8 cellular contexts compared by ENCODE assay signal in the genomic region with DNA sequence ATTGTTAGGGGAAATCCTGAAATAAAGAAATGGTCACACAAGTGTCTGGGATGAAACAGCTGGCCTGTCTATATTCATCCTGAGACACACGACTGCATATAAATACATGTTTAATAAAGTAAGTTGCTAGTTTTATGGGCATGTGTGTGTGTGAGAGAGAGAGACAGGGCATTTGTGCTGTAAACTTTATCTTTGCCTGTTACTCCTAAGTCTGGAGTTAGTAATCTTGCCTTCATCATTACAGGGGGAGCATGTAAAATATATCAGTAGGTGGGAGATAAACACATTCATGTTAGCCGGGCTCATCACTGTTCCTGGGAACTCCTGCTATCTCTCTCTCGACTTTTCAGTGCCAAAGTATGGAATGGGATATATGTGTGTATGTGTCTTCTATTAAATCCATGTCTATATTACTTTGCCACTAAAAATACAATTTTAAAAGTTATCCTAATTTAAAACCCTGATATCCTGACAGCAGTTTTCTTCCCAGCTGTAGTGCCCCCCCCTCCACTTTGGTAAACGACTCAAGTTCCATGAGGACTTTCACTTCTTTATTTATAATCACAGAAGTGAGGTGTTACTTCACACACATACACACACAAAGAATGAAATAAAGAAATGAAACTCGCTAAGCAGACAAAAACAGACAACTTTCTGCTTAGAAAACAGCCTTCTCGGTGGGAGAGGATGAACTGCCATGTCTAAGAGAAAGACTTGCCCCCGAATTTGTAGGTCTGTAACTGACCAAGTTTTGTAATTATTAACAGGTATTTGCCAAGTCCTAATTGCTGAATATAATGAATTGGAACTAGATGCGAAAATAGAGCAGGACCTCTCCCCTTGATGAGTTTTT. TPM values are rescaled to one million over a fixed set of nuclear protein-coding genes. Genes with fewer than 3 reads are reported as not detected.
DNase-seq lines count a peak whose midpoint lies in the region; ATAC-seq, FAIRE-seq and TF ChIP-seq lines count a peak whose summit lies in the region.

No MANE protein-coding gene starts in this region.

- intact Hi-C loops in GM12878 (cut with micrococcal nuclease; ENCODE audit: unreplicated experiment) = loop anchor here (10.0 kb wide), 1 partner anchor 354 kb away; no protein-coding TSS in a partner anchor
- intact Hi-C loops in activated T-helper 1 cell treated with anti-CD3 and anti-CD28 coated beads, Interleukin-12 subunit alpha, Interleukin-12 subunit beta, Interleukin-2, Interleukin-4 antibody, amounts not matched to agents 30 ng/mL and 10 ng/mL and 1 ng/mL, durations not matched to agents 14 hours and 24 hours and 36 hours (cut with micrococcal nuclease) = loop anchor here (1.0 to 5.0 kb wide), 9 partner anchors 34 to 1390 kb away; a partner anchor contains a TSS
- intact Hi-C loops in posterior cingulate gyrus (cut with DNase I) = loop anchor here (5.0 to 10.0 kb wide), 2 partner anchors 92 to 584 kb away; no protein-coding TSS in a partner anchor

- no peak for FAIRE-seq in GM12878 (lab: Jason Lieb, UNC)

- H3K27me3 Mint-ChIP-seq in activated T-helper 1 cell treated with anti-CD3 and anti-CD28 coated beads, Interleukin-12 subunit alpha, Interleukin-12 subunit beta, Interleukin-2, Interleukin-4 antibody, amounts not matched to agents 30 ng/mL and 10 ng/mL and 1 ng/mL, durations not matched to agents 14 hours and 24 hours and 36 hours (ENCODE audit: insufficient read depth) = peaks cover 44% of the 10 kb centered on the region

- H3K79me2 ChIP-seq in GM12878 (ENCODE audit: control insufficient read depth, insufficient read depth, low read length) (no peaks in the 10 kb centered on the region), osteoblast (ENCODE audit: insufficient read depth, low read length) (peaks cover 71% of the 10 kb centered on the region)

- BruUV-seq in GM12878 (replicated peaks; lab: Mats Ljungman, UMichigan) = no TSS peak

- WGBS in GM12878 (ENCODE audit: insufficient coverage, insufficient replicate concordance, low lambda C conversion rate, missing lambda C conversion rate) = under 1% methylated on average over 8 of the region's 8 CpGs

- in situ Hi-C loops in GM12878 (cut with MboI) = no loop called here

- TF ChIP-seq CTCF in GM12878 (IDR thresholded peaks at IDR 0.05 in 2 of 3, conservative IDR thresholded peaks at IDR 0.05 in 1 of 3; ENCODE audit: control insufficient read depth in 2 of 3, extremely low read depth in 1 of 3, insufficient read depth in 1 of 3, low read depth in 3 of 3, low read length in 3 of 3) (no peak), osteoblast (IDR thresholded peaks at IDR 0.05; ENCODE audit: extremely low read depth, low read depth, low read length) (no peak)

- DNase-seq in NCI-H2171 treated with DMSO at 0.1 percent for 48 hours (lab: John Stamatoyannopoulos, UW) (peak; percentile 65), NCI-H2171 (lab: John Stamatoyannopoulos, UW) (no peak), GM12878 (ENCODE audit: low read depth, low spot score) (peak; percentile 41), osteoblast (ENCODE audit: insufficient read length, low spot score, missing footprints) (no peak), posterior cingulate gyrus (no peak)
- DNase-seq in activated CD4-positive, alpha-beta T cell treated with anti-CD3 and anti-CD28 coated beads, Interleukin-2, amount 50 U/mL, for 4 hours = no peak
- DNase-seq in activated T-helper 1 cell treated with anti-CD3 and anti-CD28 coated beads, Interleukin-12 subunit alpha, Interleukin-12 subunit beta, Interleukin-2, Interleukin-4 antibody, amounts not matched to agents 30 ng/mL and 10 ng/mL and 1 ng/mL, durations not matched to agents 14 hours and 24 hours and 36 hours (ENCODE audit: low spot score) = no peak

- H3K27ac ChIP-seq in GM12878 (ENCODE audit: control insufficient read depth, insufficient read depth) (no peak overlapping the region), osteoblast (ENCODE audit: low read depth, low read length) (peak overlapping the region; percentile 94)

- POLR2A ChIA-PET in GM12878 (lab: Charles Lee) = interaction anchor here (0.7 kb wide), 1 partner anchor 433 kb away, joined by 9 read pairs; no protein-coding TSS in a partner anchor

- H3K4me2 ChIP-seq in GM12878 (ENCODE audit: control insufficient read depth, insufficient read depth) = peak overlapping the region; percentile 68
- H3K4me2 ChIP-seq in osteoblast (ENCODE audit: insufficient read depth, low read length) = peak overlapping the region; percentile 100

- H3K4me3 ChIP-seq in GM12878 = peak overlapping the region; percentile 54; the same call in 1 of the 2 replicates
- peak overlapping the region; percentile 95 for H3K4me3 ChIP-seq in osteoblast (ENCODE audit: insufficient read depth, low read length)

- no peak overlapping the region for H3K9ac ChIP-seq in GM12878 (ENCODE audit: control insufficient read depth, insufficient read depth, low read length)

- no peak for TF ChIP-seq RAD21 in GM12878 (IDR thresholded peaks at IDR 0.05; ENCODE audit: insufficient read depth, low read depth, low read length)

- H3K4me1 ChIP-seq in GM12878 (ENCODE audit: control insufficient read depth, insufficient read depth, low read length) (peaks cover 18% of the 10 kb centered on the region; the same call in 1 of the 2 replicates), osteoblast (ENCODE audit: insufficient read depth, low read length) (peaks cover 32% of the 10 kb centered on the region)

- H3K9me3 Mint-ChIP-seq in activated T-helper 1 cell treated with anti-CD3 and anti-CD28 coated beads, Interleukin-12 subunit alpha, Interleukin-12 subunit beta, Interleukin-2, Interleukin-4 antibody, amounts not matched to agents 30 ng/mL and 10 ng/mL and 1 ng/mL, durations not matched to agents 14 hours and 24 hours and 36 hours = no peaks in the 10 kb centered on the region

- H3K4me1 Mint-ChIP-seq in activated T-helper 1 cell treated with anti-CD3 and anti-CD28 coated beads, Interleukin-12 subunit alpha, Interleukin-12 subunit beta, Interleukin-2, Interleukin-4 antibody, amounts not matched to agents 30 ng/mL and 10 ng/mL and 1 ng/mL, durations not matched to agents 14 hours and 24 hours and 36 hours (ENCODE audit: low read depth) = peaks cover 33% of the 10 kb centered on the region

- ATAC-seq in HG03139 (IDR thresholded peaks at IDR 0.05; ENCODE audit: unreplicated experiment) (peak; percentile 52), GM12878 (peak; percentile 76)

- SMC1A ChIA-PET in GM12878 (lab: Charles Lee; ENCODE audit: uncharacterized antibody, unreplicated experiment) = interaction anchor here (0.6 to 2.0 kb wide), 6 partner anchors 10 to 451 kb away, joined by 3 to 5 read pairs (median 4); no protein-coding TSS in a partner anchor

- H3K36me3 Mint-ChIP-seq in activated T-helper 1 cell treated with anti-CD3 and anti-CD28 coated beads, Interleukin-12 subunit alpha, Interleukin-12 subunit beta, Interleukin-2, Interleukin-4 antibody, amounts not matched to agents 30 ng/mL and 10 ng/mL and 1 ng/mL, durations not matched to agents 14 hours and 24 hours and 36 hours (ENCODE audit: low read depth) = peaks cover 4% of the 10 kb centered on the region

- H4K20me1 ChIP-seq in GM12878 (ENCODE audit: control insufficient read depth, insufficient read depth) (no peaks in the 10 kb centered on the region), osteoblast (ENCODE audit: insufficient read depth, low read length) (no peaks in the 10 kb centered on the region)

- no peaks in the 10 kb centered on the region for H3K9me3 ChIP-seq in GM12878 (replicated peaks; ENCODE audit: control insufficient read depth, insufficient read depth, low read length)
- H3K9me3 ChIP-seq in osteoblast (ENCODE audit: low read depth, low read length) = no peaks in the 10 kb centered on the region

- no peak overlapping the region for H3K27ac Mint-ChIP-seq in activated T-helper 1 cell treated with anti-CD3 and anti-CD28 coated beads, Interleukin-12 subunit alpha, Interleukin-12 subunit beta, Interleukin-2, Interleukin-4 antibody, amounts not matched to agents 30 ng/mL and 10 ng/mL and 1 ng/mL, durations not matched to agents 14 hours and 24 hours and 36 hours

- RAD21 ChIA-PET in GM12878 (lab: Charles Lee; ENCODE audit: unreplicated experiment) = no interaction called here

- H3K4me3 Mint-ChIP-seq in activated T-helper 1 cell treated with anti-CD3 and anti-CD28 coated beads, Interleukin-12 subunit alpha, Interleukin-12 subunit beta, Interleukin-2, Interleukin-4 antibody, amounts not matched to agents 30 ng/mL and 10 ng/mL and 1 ng/mL, durations not matched to agents 14 hours and 24 hours and 36 hours = no peak overlapping the region

- H2AFZ ChIP-seq in GM12878 (ENCODE audit: control insufficient read depth, low read depth, low read length) (no peak overlapping the region), osteoblast (ENCODE audit: low read length) (no peak overlapping the region)

- CTCF ChIA-PET in GM12878 (lab: Yijun Ruan, JAX) = interaction anchor here (0.6 to 0.9 kb wide), 2 partner anchors 13 to 49 kb away, joined by 3 read pairs; no protein-coding TSS in a partner anchor

- H3K36me3 ChIP-seq in GM12878 (ENCODE audit: control insufficient read depth in 2 of 2, insufficient read depth in 2 of 2, low read length in 1 of 2) = no peaks in the 10 kb centered on the region
- H3K36me3 ChIP-seq in osteoblast (ENCODE audit: insufficient read depth, low read length) = no peaks in the 10 kb centered on the region

- no peak for TF ChIP-seq POLR2A in GM12878 (IDR thresholded peaks at IDR 0.05; ENCODE audit: low read depth, low read length)

- peaks cover 18 to 35% of the 10 kb centered on the region in 2 experiments for H3K27me3 ChIP-seq in GM12878 (replicated peaks in 1 of 2; ENCODE audit: control insufficient read depth in 2 of 2, insufficient read depth in 2 of 2, low read length in 1 of 2)
- H3K27me3 ChIP-seq in osteoblast (ENCODE audit: insufficient read depth, low read length) = no peaks in the 10 kb centered on the region

- TF ChIP-seq EP300 in GM12878 (IDR thresholded peaks at IDR 0.05; ENCODE audit: borderline replicate concordance in 1 of 2, control insufficient read depth in 1 of 2, low read depth in 2 of 2, low read length in 2 of 2) = peak; percentile 76 to 79

RNA-seq across cellular contexts. Expression of a gene that starts 0.9 kb away (rescaled TPM):
- 9.5 and 10.2 TPM in 2 replicates for total RNA-seq in GM12878 (2013; cell fraction: nucleolus; rRNA removed)
- total RNA-seq in GM12878 (2014; rRNA removed) = 1.7 and 2.7 TPM in 2 replicates
- 1.4 and 1.8 TPM in 2 replicates for total RNA-seq in GM12878 (2014; rRNA removed; fragmentation: Illumina TruSeq; extraction: Trizol)
- 2.6 and 3.6 TPM in 2 replicates for total RNA-seq in GM12878 (2021)
- polyA plus RNA-seq in GM12878 (2011; ENCODE audit: low read depth) = 2.5 TPM
- polyA plus RNA-seq in GM12878 (2011; rRNA removed) = 3.2 and 3.8 TPM in 2 replicates
- polyA plus RNA-seq in GM12878 (2011; cell fraction: cytosol; rRNA removed) = 1.5 and 2.5 TPM in 2 replicates
- polyA plus RNA-seq in GM12878 (2011; cell fraction: nucleus; rRNA removed) = 5.7 and 7.5 TPM in 2 replicates
- 1.5 and 3.5 TPM in 2 replicates for polyA plus RNA-seq in GM12878 (2012)
- polyA plus RNA-seq in GM12878 (2014; fragmentation: Illumina TruSeq; extraction: Trizol) = 0.76 and 1.5 TPM in 2 replicates
- polyA plus RNA-seq in GM12878 (2014; fragmentation: Nextera tagmentation; extraction: Ambion mirVana) = under 1 TPM; 0.40 to 0.51 TPM
- 0.91 and 1.7 TPM in 2 replicates for polyA plus RNA-seq in GM12878 (2014; rRNA removed)
- polyA plus RNA-seq in GM12878 (2016; fragmentation: Nextera tagmentation; extraction: Ambion mirVana) = under 1 TPM; 0.14 to 0.37 TPM
- 16.0 and 21.5 TPM in 2 replicates for polyA minus RNA-seq in GM12878 (2011; rRNA and poly(A)+ RNA removed)
- 2.6 and 2.9 TPM in 2 replicates for polyA minus RNA-seq in GM12878 (2011; cell fraction: cytosol; rRNA and poly(A)+ RNA removed)
- 18.6 and 39.0 TPM in 2 replicates for polyA minus RNA-seq in GM12878 (2011; cell fraction: nucleus; rRNA and poly(A)+ RNA removed)
- 119 and 128 TPM in 2 replicates for total RNA-seq in osteoblast
- total RNA-seq in activated T-helper 1 cell treated with anti-CD3 and anti-CD28 coated beads, Interleukin-12 subunit alpha, Interleukin-12 subunit beta, Interleukin-2, Interleukin-4 antibody, amounts not matched to agents 30 ng/mL and 10 ng/mL and 1 ng/mL, durations not matched to agents 14 hours and 24 hours and 36 hours = 25.1 and 27.8 TPM in 2 replicates

Comparison
In these comparisons a context has a peak if more than half of its experiments do, and no peak if none do; other contexts are left out.
1. DNase-seq: peak in NCI-H2171 treated with DMSO at 0.1 percent for 48 hours (single experiment) and GM12878 (single experiment); none in NCI-H2171 (single experiment), osteoblast (single experiment), activated CD4-positive, alpha-beta T cell treated with anti-CD3 and anti-CD28 coated beads, Interleukin-2, amount 50 U/mL, for 4 hours (0 of 2), activated T-helper 1 cell treated with anti-CD3 and anti-CD28 coated beads, Interleukin-12 subunit alpha, Interleukin-12 subunit beta, Interleukin-2, Interleukin-4 antibody, amounts not matched to agents 30 ng/mL and 10 ng/mL and 1 ng/mL, durations not matched to agents 14 hours and 24 hours and 36 hours (single experiment) and posterior cingulate gyrus (0 of 10).